Comparison of ENCODE assay signal across 8 cellular contexts in the genomic region with DNA sequence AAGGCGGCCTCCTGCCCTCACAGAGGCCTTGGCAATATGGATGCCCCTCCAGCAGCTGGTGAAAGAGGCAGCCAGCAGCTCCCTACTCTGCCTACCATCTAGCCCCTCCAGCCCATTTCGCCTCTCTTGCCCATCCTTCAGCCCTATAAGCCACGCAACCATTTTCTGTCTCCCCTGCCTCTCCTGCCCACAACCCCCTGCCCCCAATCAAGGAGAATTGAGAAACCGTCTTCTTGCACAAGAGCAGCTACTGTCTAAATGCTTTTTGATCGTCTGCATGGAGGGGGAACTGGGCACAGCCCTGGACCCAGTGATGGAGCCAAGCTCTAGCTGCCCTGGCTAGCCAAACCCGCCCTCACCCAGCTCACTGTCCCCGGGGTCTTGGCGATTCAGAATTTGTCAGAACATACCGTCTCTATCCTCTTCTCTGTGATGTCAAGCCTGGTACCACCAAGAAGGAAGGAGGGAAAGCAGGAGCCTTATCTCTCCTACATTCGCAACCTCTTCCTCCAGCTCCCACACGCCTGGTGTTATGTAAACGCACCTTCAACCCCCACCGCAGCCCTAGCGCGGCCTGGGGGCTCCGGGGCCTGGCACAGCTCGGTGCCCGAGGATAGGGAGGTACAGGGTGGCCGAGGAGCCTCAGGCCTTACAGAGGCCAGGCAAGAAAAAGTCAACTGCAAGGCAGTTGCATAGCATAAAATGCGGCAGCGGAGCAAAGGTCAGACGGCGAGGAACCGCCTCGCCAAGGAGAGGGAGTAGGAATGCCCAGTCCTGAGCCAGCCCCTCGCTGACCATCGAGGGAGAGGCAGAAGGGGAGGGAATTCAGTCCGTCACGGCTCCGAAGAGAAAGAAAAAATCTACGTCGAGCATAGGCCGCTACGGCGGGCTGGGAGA. TPM values are rescaled to one million over a fixed set of nuclear protein-coding genes. Genes with fewer than 3 reads are reported as not detected.
DNase-seq lines count a peak whose midpoint lies in the region; ATAC-seq and TF ChIP-seq lines count a peak whose summit lies in the region.

No MANE protein-coding gene starts in this region.

- H3K27ac Mint-ChIP-seq in activated naive CD4-positive, alpha-beta T cell treated with anti-CD3 and anti-CD28 coated beads for 36 hours, result no peak overlapping the region
- no peak overlapping the region for H3K27ac Mint-ChIP-seq in activated T-cell treated with anti-CD3 and anti-CD28 coated beads, Interleukin-2, amount 50 U/mL, for 72 hours

- H3K4me1 Mint-ChIP-seq in activated naive CD4-positive, alpha-beta T cell treated with anti-CD3 and anti-CD28 coated beads for 36 hours (ENCODE audit: low read depth), result peaks cover 34% of the 10 kb centered on the region
- peaks cover 59% of the 10 kb centered on the region for H3K4me1 Mint-ChIP-seq in activated T-cell treated with anti-CD3 and anti-CD28 coated beads, Interleukin-2, amount 50 U/mL, for 72 hours (ENCODE audit: low read depth)

- no peak for DNase-seq in activated naive CD4-positive, alpha-beta T cell treated with anti-CD3 and anti-CD28 coated beads for 36 hours
- no peak for DNase-seq in activated naive CD4-positive, alpha-beta T cell (lab: John Stamatoyannopoulos, UW)
- no peak for DNase-seq in activated T-cell treated with anti-CD3 and anti-CD28 coated beads, Interleukin-2, amount 50 U/mL, for 72 hours
- DNase-seq in cardiac muscle cell (ENCODE audit: low read depth in 1 of 2, low spot score in 1 of 2), result peak; percentile 39 to 76
- no peak for DNase-seq in stimulated activated CD8-positive, alpha-beta memory T cell treated with anti-CD3 and anti-CD28 coated beads, Interleukin-4, amount 100 ng/mL, for 48 hours

- no peak for ATAC-seq in activated T-cell treated with anti-CD3 and anti-CD28 coated beads, Interleukin-2, amount 50 U/mL, for 72 hours (replicated peaks in 1 of 2)
- no peak for ATAC-seq in HG03045 (IDR thresholded peaks at IDR 0.05; ENCODE audit: unreplicated experiment)
- ATAC-seq in GM21528 (IDR thresholded peaks at IDR 0.05; ENCODE audit: low FRiP score, unreplicated experiment), result no peak

- peak overlapping the region; percentile 85 for H3K4me3 Mint-ChIP-seq in activated naive CD4-positive, alpha-beta T cell treated with anti-CD3 and anti-CD28 coated beads for 36 hours
- H3K4me3 Mint-ChIP-seq in activated T-cell treated with anti-CD3 and anti-CD28 coated beads, Interleukin-2, amount 50 U/mL, for 72 hours, result peak overlapping the region; percentile 78 to 91

- no peaks in the 10 kb centered on the region for H3K9me3 ChIP-seq in cardiac muscle cell (ENCODE audit: low read depth)

- H3K4me1 ChIP-seq in cardiac muscle cell (ENCODE audit: low read depth), result peaks cover 42% of the 10 kb centered on the region
- peaks cover 3% of the 10 kb centered on the region for H3K4me1 ChIP-seq in rectal smooth muscle tissue (ENCODE audit: control insufficient read depth, insufficient read depth, low read length)

- no peaks in the 10 kb centered on the region for H3K9me3 Mint-ChIP-seq in activated naive CD4-positive, alpha-beta T cell treated with anti-CD3 and anti-CD28 coated beads for 36 hours
- no peaks in the 10 kb centered on the region for H3K9me3 Mint-ChIP-seq in activated T-cell treated with anti-CD3 and anti-CD28 coated beads, Interleukin-2, amount 50 U/mL, for 72 hours

- H3K27ac ChIP-seq in cardiac muscle cell, result no peak overlapping the region
- peak overlapping the region; percentile 70 for H3K27ac ChIP-seq in rectal smooth muscle tissue (ENCODE audit: low read depth, low read length)

- H3K36me3 Mint-ChIP-seq in activated naive CD4-positive, alpha-beta T cell treated with anti-CD3 and anti-CD28 coated beads for 36 hours (ENCODE audit: low read depth), result no peaks in the 10 kb centered on the region
- H3K36me3 Mint-ChIP-seq in activated T-cell treated with anti-CD3 and anti-CD28 coated beads, Interleukin-2, amount 50 U/mL, for 72 hours (ENCODE audit: insufficient read depth in 2 of 2), result no peaks in the 10 kb centered on the region

- peaks cover 57% of the 10 kb centered on the region for H3K27me3 Mint-ChIP-seq in activated naive CD4-positive, alpha-beta T cell treated with anti-CD3 and anti-CD28 coated beads for 36 hours (ENCODE audit: low read depth)
- H3K27me3 Mint-ChIP-seq in activated T-cell treated with anti-CD3 and anti-CD28 coated beads, Interleukin-2, amount 50 U/mL, for 72 hours (ENCODE audit: low read depth), result peaks cover 47% of the 10 kb centered on the region

- intact Hi-C loops in activated naive CD4-positive, alpha-beta T cell treated with anti-CD3 and anti-CD28 coated beads for 36 hours (cut with micrococcal nuclease), result loop anchor here (1.0 to 2.0 kb wide), 4 partner anchors 109 to 309 kb away; no protein-coding TSS in a partner anchor

- no peak for TF ChIP-seq CTCF in cardiac muscle cell (IDR thresholded peaks at IDR 0.05; ENCODE audit: low read depth, low read length)

- H3K36me3 ChIP-seq in cardiac muscle cell (no peaks in the 10 kb centered on the region), rectal smooth muscle tissue (ENCODE audit: control insufficient read depth, insufficient read depth, low read length) (no peaks in the 10 kb centered on the region)

- CTCF ChIA-PET in activated naive CD4-positive, alpha-beta T cell treated with anti-CD3 and anti-CD28 coated beads for 36 hours (lab: Charles Lee), result interaction anchor here (0.6 to 1.6 kb wide), 5 partner anchors 9 to 226 kb away, joined by 3 to 4 read pairs (median 3); no protein-coding TSS in a partner anchor

- H3K4me3 ChIP-seq in cardiac muscle cell (peak overlapping the region; percentile 51), rectal smooth muscle tissue (ENCODE audit: low read length) (peak overlapping the region; percentile 86)

- H3K9ac ChIP-seq in rectal smooth muscle tissue (ENCODE audit: low read length), result peak overlapping the region; percentile 85

- H3K27me3 ChIP-seq in cardiac muscle cell (no peaks in the 10 kb centered on the region), rectal smooth muscle tissue (ENCODE audit: control insufficient read depth, insufficient read depth, low read length) (peaks cover 15% of the 10 kb centered on the region)

RNA-seq across cellular contexts. Expression of gene SPRY4, which starts 1.1 kb away (rescaled TPM):
- total RNA-seq in activated naive CD4-positive, alpha-beta T cell treated with anti-CD3 and anti-CD28 coated beads for 36 hours, result under 1 TPM; 0.31 to 0.67 TPM
- total RNA-seq in activated T-cell treated with anti-CD3 and anti-CD28 coated beads, Interleukin-2, amount 50 U/mL, for 72 hours, result 1 to 10 TPM; 1.1 to 1.4 TPM
- total RNA-seq in cardiac muscle cell, result 10.0 and 11.0 TPM in 2 replicates
- polyA plus RNA-seq in cardiac muscle cell, result 4.4 and 7.3 TPM in 2 replicates

Comparison
In these comparisons a context has a peak if more than half of its experiments do, and no peak if none do; other contexts are left out.
1. DNase-seq: peak in cardiac muscle cell (2 of 2); none in activated naive CD4-positive, alpha-beta T cell treated with anti-CD3 and anti-CD28 coated beads for 36 hours (single experiment), activated naive CD4-positive, alpha-beta T cell (0 of 4), activated T-cell treated with anti-CD3 and anti-CD28 coated beads, Interleukin-2, amount 50 U/mL, for 72 hours (0 of 2) and stimulated activated CD8-positive, alpha-beta memory T cell treated with anti-CD3 and anti-CD28 coated beads, Interleukin-4, amount 100 ng/mL, for 48 hours (single experiment).